8 cellular contexts compared by ENCODE assay signal in genomic region chr11:68213555-68214172, GRCh38. TPM values are rescaled to one million over a fixed set of nuclear protein-coding genes. Genes with fewer than 3 reads are reported as not detected.
DNase-seq lines count a peak whose midpoint lies in the region; ATAC-seq and TF ChIP-seq lines count a peak whose summit lies in the region.

No MANE protein-coding gene starts in this region.

- peak overlapping the region; percentile 75 for H3K4me3 Mint-ChIP-seq in activated CD4-positive, alpha-beta T cell treated with anti-CD3 and anti-CD28 coated beads, Interleukin-2, amount 10 ng/mL, durations not matched to agents 24 days and 14 days

- TF ChIP-seq POLR2A in GM18505 (IDR thresholded peaks at IDR 0.05; ENCODE audit: borderline replicate concordance, extremely low read depth, insufficient read depth, insufficient read length), result peak; percentile 99

- ATAC-seq in GM18505 (IDR thresholded peaks at IDR 0.05; ENCODE audit: unreplicated experiment), result peak; percentile 54
- peak; percentile 41 for ATAC-seq in HG03135 (IDR thresholded peaks at IDR 0.05; ENCODE audit: unreplicated experiment)

- H3K4me1 Mint-ChIP-seq in activated CD4-positive, alpha-beta T cell treated with anti-CD3 and anti-CD28 coated beads, Interleukin-2, amount 10 ng/mL, durations not matched to agents 24 days and 14 days, result peaks cover 34% of the 10 kb centered on the region

- peak overlapping the region; percentile 94 to 98 for H3K9ac ChIP-seq in colonic mucosa (ENCODE audit: low read depth in 2 of 2, low read length in 2 of 2)

- no peaks in the 10 kb centered on the region for H3K9me3 ChIP-seq in colonic mucosa

- DNase-seq in NCI-H446 (lab: John Stamatoyannopoulos, UW) (peak; percentile 63 to 95), colonic mucosa (peak; percentile 79), left kidney (ENCODE audit: low read depth, low spot score) (peak; percentile 98)
- peak; percentile 94 for DNase-seq in activated CD4-positive, alpha-beta T cell treated with anti-CD3 and anti-CD28 coated beads, Interleukin-2, amount 10 ng/mL, durations not matched to agents 24 days and 14 days
- peak; percentile 54 to 71 (median 66) for DNase-seq in stimulated activated CD4-positive, alpha-beta T cell treated with anti-CD3 and anti-CD28 coated beads, Interleukin-1b, Interleukin-23, amount 100 ng/mL, for 24 hours (ENCODE audit: low read depth in 4 of 4, low spot score in 1 of 4)

- peaks cover 6% of the 10 kb centered on the region for H3K36me3 Mint-ChIP-seq in activated CD4-positive, alpha-beta T cell treated with anti-CD3 and anti-CD28 coated beads, Interleukin-2, amount 10 ng/mL, durations not matched to agents 24 days and 14 days (ENCODE audit: low read depth)

- peaks cover 16% of the 10 kb centered on the region for H3K4me1 ChIP-seq in colonic mucosa

- intact Hi-C loops in activated CD4-positive, alpha-beta T cell treated with anti-CD3 and anti-CD28 coated beads, Interleukin-2, amount 10 ng/mL, durations not matched to agents 24 days and 14 days (cut with micrococcal nuclease), result loop anchor here (1.0 to 10.0 kb wide), 3 partner anchors 84 to 179 kb away; partner anchors contain the start of genes NDUFS8 and TCIRG1
- intact Hi-C loops in colonic mucosa (cut with DNase I), result no loop called here

- no peaks in the 10 kb centered on the region for H3K27me3 ChIP-seq in colonic mucosa

- peak overlapping the region; percentile 78 for H3K4me3 ChIP-seq in colonic mucosa

- peaks cover 26% of the 10 kb centered on the region for H3K27me3 Mint-ChIP-seq in activated CD4-positive, alpha-beta T cell treated with anti-CD3 and anti-CD28 coated beads, Interleukin-2, amount 10 ng/mL, durations not matched to agents 24 days and 14 days

- H3K27ac ChIP-seq in 22Rv1 (peak overlapping the region; percentile 98), colonic mucosa (peak overlapping the region; percentile 99)

- H3K36me3 ChIP-seq in colonic mucosa, result no peaks in the 10 kb centered on the region

- no peak for TF ChIP-seq CTCF in 22Rv1 (IDR thresholded peaks at IDR 0.05)
- TF ChIP-seq CTCF in colonic mucosa (IDR thresholded peaks at IDR 0.05), result no peak

- H3K27ac Mint-ChIP-seq in activated CD4-positive, alpha-beta T cell treated with anti-CD3 and anti-CD28 coated beads, Interleukin-2, amount 10 ng/mL, durations not matched to agents 24 days and 14 days, result peak overlapping the region; percentile 71

- H3K9me3 Mint-ChIP-seq in activated CD4-positive, alpha-beta T cell treated with anti-CD3 and anti-CD28 coated beads, Interleukin-2, amount 10 ng/mL, durations not matched to agents 24 days and 14 days, result no peaks in the 10 kb centered on the region

RNA-seq across cellular contexts. Expression of gene KMT5B, which starts 0.6 kb away (rescaled TPM):
- total RNA-seq in activated CD4-positive, alpha-beta T cell treated with anti-CD3 and anti-CD28 coated beads, Interleukin-2, amount 10 ng/mL, durations not matched to agents 24 days and 14 days, result 33.9 and 34.7 TPM in 2 replicates
- 10 to 100 TPM; 42.6 to 59.1 TPM for total RNA-seq in colonic mucosa

RNA-seq across cellular contexts. Expression of gene C11orf24, which starts 58.1 kb away (rescaled TPM):
- 38.0 and 43.2 TPM in 2 replicates for total RNA-seq in activated CD4-positive, alpha-beta T cell treated with anti-CD3 and anti-CD28 coated beads, Interleukin-2, amount 10 ng/mL, durations not matched to agents 24 days and 14 days
- total RNA-seq in colonic mucosa, result 10 to 100 TPM; 55.3 to 66.6 TPM

Comparison
In these comparisons a context has a peak if more than half of its experiments do, and no peak if none do; other contexts are left out.
1. Peak in every context shown above with its lines: DNase-seq, ATAC-seq, H3K4me3 ChIP-seq and H3K27ac ChIP-seq.